In genomic region chr19:36008336-36008978, GRCh38 we compare ENCODE assay signal across 1 cellular context.
TF ChIP-seq lines count a peak whose summit lies in the region.

Gene SYNE4, minus strand, starts transcription at chr19:36008813. Its CDS starts 132 bp downstream, at chr19:36008681.

TF ChIP-seq in GM12878, 131 proteins besides CTCF, POLR2A, EP300 and RAD21 (continued from another document):
- TF ChIP-seq REST (IDR thresholded peaks at IDR 0.05; ENCODE audit: low read depth, low read length), result no peak
- TF ChIP-seq RUNX3 (IDR thresholded peaks at IDR 0.05; ENCODE audit: low read length), result no peak
- no peak for TF ChIP-seq HDGF (IDR thresholded peaks at IDR 0.05)
- no peak for TF ChIP-seq KAT2A (conservative IDR thresholded peaks at IDR 0.05; ENCODE audit: control insufficient read depth, low read depth, low read length)
- no peak for TF ChIP-seq TARDBP (IDR thresholded peaks at IDR 0.05; ENCODE audit: borderline replicate concordance)
- no peak for TF ChIP-seq HDAC6 (IDR thresholded peaks at IDR 0.05; ENCODE audit: unreplicated experiment)
- TF ChIP-seq YY1 (IDR thresholded peaks at IDR 0.05; ENCODE audit: low read depth, low read length), result no peak
- no peak for TF ChIP-seq HCFC1 (IDR thresholded peaks at IDR 0.05; ENCODE audit: low read length)
- no peak for TF ChIP-seq CHD4 (IDR thresholded peaks at IDR 0.05)
- no peak for TF ChIP-seq PML (IDR thresholded peaks at IDR 0.05; ENCODE audit: low read length)
- no peak for TF ChIP-seq IKZF1 (conservative IDR thresholded peaks at IDR 0.05)
- no peak for TF ChIP-seq BCL11A (IDR thresholded peaks at IDR 0.05; ENCODE audit: low read depth, low read length)
- no peak for TF ChIP-seq SP1 (IDR thresholded peaks at IDR 0.05; ENCODE audit: low read depth, low read length)
TF ChIP-seq in GM12878: peak in this region for 0.
